ENCODE assay signal across 9 cellular contexts in the genomic region with DNA sequence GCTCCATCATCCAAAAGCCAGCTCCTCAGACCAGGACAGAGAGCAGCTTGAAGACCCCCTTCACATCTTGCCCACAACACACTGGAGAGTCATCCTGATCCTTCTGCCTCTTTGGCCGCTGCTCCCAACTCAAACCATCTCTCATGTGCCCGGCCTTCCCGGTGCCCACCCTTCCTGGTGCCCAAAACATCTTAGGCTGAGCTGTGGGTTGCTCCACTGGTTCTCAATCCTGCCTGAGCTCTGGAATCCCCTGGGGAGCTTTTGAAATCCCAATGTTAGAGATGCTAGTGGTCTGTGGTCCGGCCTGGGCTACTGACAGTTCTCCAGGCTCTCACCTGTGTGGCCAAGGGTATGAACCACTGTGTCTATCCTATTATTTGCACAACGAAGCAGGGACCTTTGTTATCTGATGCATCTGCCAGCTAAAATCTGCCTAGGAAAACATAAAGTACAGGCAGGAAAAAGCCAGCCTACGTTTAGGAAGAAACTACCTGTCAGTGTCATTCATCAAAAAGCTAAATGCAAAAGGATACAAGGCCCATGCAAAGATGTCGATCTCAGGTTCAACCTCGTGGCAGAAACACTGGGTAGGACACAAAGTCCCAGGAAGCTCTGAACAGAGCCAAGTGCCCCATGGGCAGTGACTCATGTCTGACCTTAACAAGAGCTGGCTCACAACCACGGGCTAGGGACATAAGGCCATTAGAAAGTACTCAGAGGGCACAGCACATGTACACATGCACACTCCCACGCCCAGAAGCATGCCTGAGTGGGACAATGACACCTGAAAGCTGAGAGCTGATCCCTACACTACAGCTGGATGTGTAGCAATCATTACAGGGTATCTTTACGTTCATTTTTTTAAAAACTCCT. TPM values are rescaled to one million over a fixed set of nuclear protein-coding genes. Genes with fewer than 3 reads are reported as not detected.
DNase-seq lines count a peak whose midpoint lies in the region; ATAC-seq and TF ChIP-seq lines count a peak whose summit lies in the region.
"Had no signal": no experiment of that assay in that cellular context is flagged by ENCODE, and none has a peak within 500 bp of the region (broad histone marks: within the 10 kb centered on the region; RNA-seq: fewer than 3 reads in every experiment).

No MANE protein-coding gene starts in this region.

- no peak overlapping the region for H3K56ac ChIP-seq in IMR-90 (ENCODE audit: extremely low read depth, insufficient read depth, low read length)

- H3K27ac ChIP-seq in IMR-90 (ENCODE audit: insufficient read depth, low read length): no peak overlapping the region
- H3K27ac ChIP-seq in hepatocyte: peak overlapping the region; percentile 79

- no peak overlapping the region for H3K4me2 ChIP-seq in IMR-90 (ENCODE audit: low read depth, low read length)
- H3K4me2 ChIP-seq in hepatocyte: peak overlapping the region; percentile 3

- TF ChIP-seq RAD21 in IMR-90 (IDR thresholded peaks at IDR 0.05; ENCODE audit: low read length): no peak

- H3K79me2 ChIP-seq in hepatocyte: peaks cover 51% of the 10 kb centered on the region

- peak overlapping the region; percentile 83 for H2AK5ac ChIP-seq in IMR-90 (ENCODE audit: low read depth, low read length)

- no peaks in the 10 kb centered on the region for H3K36me3 Mint-ChIP-seq in natural killer cell

- peak overlapping the region; percentile 11; the same call in 1 of the 2 replicates for H4K91ac ChIP-seq in IMR-90 (ENCODE audit: insufficient read depth, low read depth, low read length)

- TF ChIP-seq CTCF in IMR-90 (conservative IDR thresholded peaks at IDR 0.05; ENCODE audit: low read depth, low read length) (no peak), hepatocyte (IDR thresholded peaks at IDR 0.05; ENCODE audit: poor library complexity) (no peak), natural killer cell (IDR thresholded peaks at IDR 0.05) (no peak)

- H3K79me1 ChIP-seq in IMR-90 (ENCODE audit: low read depth in 1 of 2, low read length in 2 of 2): peaks cover 3 to 53% of the 10 kb centered on the region in 2 experiments; a peak in 3 of 4 replicates

- in situ Hi-C loops in IMR-90 (cut with MboI; ENCODE audit: low sequenced_read_pairs): no loop called here

- no TSS peak for BruUV-seq in IMR-90 (replicated peaks; lab: Mats Ljungman, UMichigan)

- H4K8ac ChIP-seq in IMR-90 (ENCODE audit: low read depth in 2 of 2, low read length in 2 of 2): no peak overlapping the region; a peak in 1 of 4 replicates

- H3K4me3 ChIP-seq in IMR-90 (ENCODE audit: insufficient read depth, low read depth, low read length): no peak overlapping the region
- no peak overlapping the region for H3K4me3 ChIP-seq in hepatocyte

- peak overlapping the region; percentile 44; the same call in 1 of the 2 replicates for H2BK20ac ChIP-seq in IMR-90 (ENCODE audit: low read depth, low read length)

- POLR2A ChIA-PET in IMR-90 (lab: Charles Lee; ENCODE audit: unreplicated experiment): no interaction called here

- WGBS in IMR-90 (ENCODE audit: extremely low coverage in 2 of 2, insufficient read length in 1 of 2), 2 experiments: 66% methylated on average over 4 of the region's 11 CpGs; no CpG with 5 or more reads in 1 of the 2 experiments
- WGBS in hepatocyte (ENCODE audit: low lambda C conversion rate, missing lambda C conversion rate): 63% methylated on average over 11 of the region's 11 CpGs

- peak; percentile 29 for DNase-seq in IMR-90
- peak; percentile 44 for DNase-seq in amniotic epithelial cell (ENCODE audit: low read depth)
- peak; percentile 83 for DNase-seq in hepatocyte (ENCODE audit: low spot score)
- DNase-seq in stromal cell of bone marrow (ENCODE audit: low read depth): peak; percentile 33
- DNase-seq in superior temporal gyrus (ENCODE audit: extremely low spot score): no peak
- DNase-seq in effector CD4-positive, alpha-beta T cell: no peak
- DNase-seq in natural killer cell: no peak
- DNase-seq: activated B cell treated with CpG ODN at 0.5 μM for 24 hours had no signal

- H2AK9ac ChIP-seq in IMR-90 (replicated peaks; ENCODE audit: low read depth, low read length, poor library complexity): no peak overlapping the region

- no peak overlapping the region for H4K5ac ChIP-seq in IMR-90 (ENCODE audit: low read depth, low read length)

- H3K9me2 ChIP-seq in hepatocyte (replicated peaks; ENCODE audit: insufficient read depth): no peaks in the 10 kb centered on the region

- H3K9ac ChIP-seq in IMR-90 (ENCODE audit: low read depth, low read length): no peak overlapping the region

- H2AFZ ChIP-seq in IMR-90 (replicated peaks; ENCODE audit: low read length, poor library complexity): no peak overlapping the region
- no peak overlapping the region for H2AFZ ChIP-seq in hepatocyte

- no peak for ATAC-seq in IMR-90 (ENCODE audit: low read depth)
- ATAC-seq in GM19395 (IDR thresholded peaks at IDR 0.05; ENCODE audit: unreplicated experiment): no peak
- no peak for ATAC-seq in natural killer cell

- peaks cover 22% of the 10 kb centered on the region for H3K4me1 ChIP-seq in IMR-90 (ENCODE audit: control insufficient read depth, insufficient read depth, low read length)
- H3K4me1 ChIP-seq in hepatocyte (ENCODE audit: insufficient read depth): peaks cover 35% of the 10 kb centered on the region

- H3K27me3 Mint-ChIP-seq in natural killer cell (ENCODE audit: low read depth in 2 of 2): peaks cover 31 to 39% of the 10 kb centered on the region in 2 donors

- peak overlapping the region; percentile 72 for H3K4ac ChIP-seq in IMR-90 (ENCODE audit: low read depth, low read length)

- H3K9me3 ChIP-seq in IMR-90 (ENCODE audit: control insufficient read depth, insufficient read depth, low read length): no peaks in the 10 kb centered on the region
- no peaks in the 10 kb centered on the region for H3K9me3 ChIP-seq in hepatocyte (ENCODE audit: low read depth)

- no peak overlapping the region; the same call in 2 of the 3 replicates for H2BK15ac ChIP-seq in IMR-90 (ENCODE audit: low read depth, low read length)

- no peaks in the 10 kb centered on the region for H3K27me3 ChIP-seq in IMR-90 (ENCODE audit: control insufficient read depth, insufficient read depth, low read length)
- no peaks in the 10 kb centered on the region for H3K27me3 ChIP-seq in hepatocyte

- H4K20me1 ChIP-seq in IMR-90 (ENCODE audit: insufficient read depth, low read length) (peaks cover 6% of the 10 kb centered on the region; the same call in 1 of the 2 replicates), hepatocyte (ENCODE audit: insufficient read depth, poor library complexity, severe bottlenecking) (no peaks in the 10 kb centered on the region)

- intact Hi-C loops in IMR-90 (cut with micrococcal nuclease): no loop called here
- intact Hi-C loops in natural killer cell (cut with micrococcal nuclease): no loop called here

- H3K27ac Mint-ChIP-seq in natural killer cell: no peak overlapping the region
- H3K27ac Mint-ChIP-seq: activated B cell treated with CpG ODN at 0.5 μM for 24 hours had no signal

- CTCF ChIA-PET in IMR-90 (lab: Yijun Ruan, JAX): interaction anchor here (0.6 kb wide), 1 partner anchor 226 kb away, joined by 3 read pairs; no protein-coding TSS in a partner anchor

- H3K9me1 ChIP-seq in IMR-90 (ENCODE audit: insufficient read depth, low read length): peaks cover 37% of the 10 kb centered on the region

- peak overlapping the region; percentile 23; the same call in 1 of the 2 replicates for H2BK120ac ChIP-seq in IMR-90 (ENCODE audit: low read depth, low read length)

- peak overlapping the region; percentile 44 for H3K23ac ChIP-seq in IMR-90 (ENCODE audit: low read depth, low read length)

- peak overlapping the region; percentile 26 for H3K14ac ChIP-seq in IMR-90 (replicated peaks; ENCODE audit: low read depth, low read length)

- H3K18ac ChIP-seq in IMR-90 (ENCODE audit: low read depth, low read length): peak overlapping the region; percentile 27; the same call in 1 of the 2 replicates

- H3K36me3 ChIP-seq in IMR-90 (ENCODE audit: control insufficient read depth, insufficient read depth, low read length): no peaks in the 10 kb centered on the region
- no peaks in the 10 kb centered on the region for H3K36me3 ChIP-seq in hepatocyte (replicated peaks; ENCODE audit: insufficient read depth, low read depth)

- H2BK5ac ChIP-seq in IMR-90 (ENCODE audit: low read depth, low read length, poor library complexity, severe bottlenecking): no peak overlapping the region

- peaks cover 8 to 18% of the 10 kb centered on the region in 2 donors for H3K4me1 Mint-ChIP-seq in natural killer cell
- H3K4me1 Mint-ChIP-seq: activated B cell treated with CpG ODN at 0.5 μM for 24 hours had no signal

- no peak for TF ChIP-seq POLR2A in IMR-90 (IDR thresholded peaks at IDR 0.05; ENCODE audit: low read depth, low read length)

- no peak overlapping the region for H3K4me3 Mint-ChIP-seq in natural killer cell
- H3K4me3 Mint-ChIP-seq: activated B cell treated with CpG ODN at 0.5 μM for 24 hours had no signal

- dilution Hi-C loops in IMR-90 (cut with HindIII; ENCODE audit: low sequenced_read_pairs, unreplicated experiment): no loop called here

- H3K9me3 Mint-ChIP-seq in natural killer cell: no peaks in the 10 kb centered on the region
- H3K9me3 Mint-ChIP-seq: activated B cell treated with CpG ODN at 0.5 μM for 24 hours had no signal

TF ChIP-seq in IMR-90, 13 proteins besides CTCF, POLR2A, EP300 and RAD21:
- no peak for TF ChIP-seq MXI1 (IDR thresholded peaks at IDR 0.05; ENCODE audit: borderline replicate concordance, low read depth, low read length)
- no peak for TF ChIP-seq USF2 (IDR thresholded peaks at IDR 0.05; ENCODE audit: low read depth, low read length)
- no peak for TF ChIP-seq RFX5 (IDR thresholded peaks at IDR 0.05; ENCODE audit: low read depth, low read length)
- no peak for TF ChIP-seq NFE2L2 (IDR thresholded peaks at IDR 0.05; ENCODE audit: low read depth, low read length)
- peak; percentile 6; the same call in 1 of the 2 replicates for TF ChIP-seq BHLHE40 (IDR thresholded peaks at IDR 0.05; ENCODE audit: low read depth, low read length)
- no peak for TF ChIP-seq CHD1 (IDR thresholded peaks at IDR 0.05; ENCODE audit: low read depth, low read length)

RNA-seq across cellular contexts. Expression of gene TBC1D8, which starts 30.8 kb away (rescaled TPM):
- total RNA-seq in IMR-90 (2012; rRNA removed): 0.83 and 1.3 TPM in 2 replicates
- polyA plus RNA-seq in IMR-90 (2012; rRNA removed): 0.98 and 1.5 TPM in 2 replicates
- polyA plus RNA-seq in IMR-90 (2012; cell fraction: cytosol; rRNA removed): 0.22 and 0.66 TPM in 2 replicates
- 4.4 and 6.5 TPM in 2 replicates for polyA plus RNA-seq in IMR-90 (2012; cell fraction: nucleus; rRNA removed; ENCODE audit: low replicate concordance)
- 15.8 and 18.7 TPM in 2 replicates for total RNA-seq in hepatocyte
- 10.1 and 17.9 TPM in 2 replicates for polyA plus RNA-seq in hepatocyte
- total RNA-seq in natural killer cell: 1 to 10 TPM; 2.2 to 8.7 (median 5.1) TPM

Comparison
In these comparisons a context has a peak if more than half of its experiments do, and no peak if none do; other contexts are left out.
1. DNase-seq: peak in IMR-90 (single experiment), amniotic epithelial cell (single experiment), hepatocyte (single experiment) and stromal cell of bone marrow (single experiment); none in superior temporal gyrus (single experiment), effector CD4-positive, alpha-beta T cell (single experiment) and natural killer cell (single experiment).